18 cellular contexts compared by ENCODE assay signal in the genomic region with DNA sequence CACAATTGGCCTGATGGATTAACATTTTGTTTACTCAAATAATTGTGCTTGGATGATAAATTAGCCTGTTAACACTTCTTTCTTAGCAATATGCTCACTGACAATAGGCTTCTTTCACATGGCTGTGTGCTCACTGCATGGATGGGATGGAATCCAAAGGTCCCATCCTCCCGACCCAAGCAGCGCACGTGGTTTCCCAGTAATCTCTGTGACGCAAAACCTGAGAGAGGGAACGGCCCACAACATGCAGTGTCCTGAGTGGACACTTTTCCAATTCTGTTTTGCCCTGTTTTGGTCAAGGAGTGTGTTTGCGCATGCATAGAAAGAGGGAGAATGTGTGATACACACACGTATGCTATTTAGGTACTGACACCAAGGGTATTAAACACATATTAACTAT. TPM values are rescaled to one million over a fixed set of nuclear protein-coding genes. Genes with fewer than 3 reads are reported as not detected.
DNase-seq lines count a peak whose midpoint lies in the region; ATAC-seq and TF ChIP-seq lines count a peak whose summit lies in the region.
"Had no signal": no experiment of that assay in that cellular context is flagged by ENCODE, and none has a peak within 500 bp of the region (broad histone marks: within the 10 kb centered on the region; RNA-seq: fewer than 3 reads in every experiment).

No MANE protein-coding gene starts in this region.

- H3K4me1 ChIP-seq in left ventricle myocardium inferior (peaks cover 18% of the 10 kb centered on the region), MM.1S (ENCODE audit: low read length) (no peaks in the 10 kb centered on the region)

- H3K9ac ChIP-seq in MM.1S (ENCODE audit: low read length): no peak overlapping the region

- DNase-seq in Right ventricle myocardium superior (no peak), left ventricle myocardium inferior (no peak), globus pallidus (ENCODE audit: low spot score) (peak; percentile 82), omental fat pad (ENCODE audit: low spot score) (no peak), GM03348 (ENCODE audit: low spot score) (no peak), MM.1S (no peak), left colon (no peak)
- DNase-seq in stimulated activated CD4-positive, alpha-beta T cell treated with anti-CD3 and anti-CD28 coated beads, Interleukin-4, amount 100 ng/mL, for 24 hours: no peak
- DNase-seq: activated CD4-positive, alpha-beta T cell treated with anti-CD3 and anti-CD28 coated beads, Interleukin-2, amount 50 U/mL, for 48 hours; activated gamma-delta T cell; effector memory CD8-positive, alpha-beta T cell; glutamatergic neuron; left lung; NCI-H187 treated with DMSO at 0.1 percent for 48 hours; NCI-H774; SHP77 had no signal

- no peaks in the 10 kb centered on the region for H4K20me1 ChIP-seq in MM.1S (ENCODE audit: insufficient read depth, low read length)

- H2AFZ ChIP-seq in MM.1S (ENCODE audit: low read length): no peak overlapping the region

- H3K27ac ChIP-seq in left ventricle myocardium inferior (replicated peaks) (no peak overlapping the region), MM.1S (ENCODE audit: low read length) (no peak overlapping the region)
- H3K27ac ChIP-seq: left lung had no signal

- peaks cover 17% of the 10 kb centered on the region for H3K27me3 ChIP-seq in left ventricle myocardium inferior (ENCODE audit: low read depth)
- H3K27me3 ChIP-seq in MM.1S (replicated peaks; ENCODE audit: insufficient read depth, low read length): 0 out of 2 replicates have a peak, but pooled peaks cover 4% of the 10 kb centered on the region

- H3K9me3 ChIP-seq in left ventricle myocardium inferior (replicated peaks) (peaks cover 9% of the 10 kb centered on the region), MM.1S (replicated peaks; ENCODE audit: insufficient read depth, low read length) (no peaks in the 10 kb centered on the region)
- H3K9me3 ChIP-seq: left lung had no signal

- H3F3A ChIP-seq in MM.1S (ENCODE audit: insufficient read depth, low read length): no peaks in the 10 kb centered on the region

- no peaks in the 10 kb centered on the region for H3K79me2 ChIP-seq in MM.1S (ENCODE audit: low read length)

- H3K4me2 ChIP-seq in MM.1S (ENCODE audit: low read depth, low read length): no peak overlapping the region

- no peak overlapping the region for H3K4me3 ChIP-seq in left ventricle myocardium inferior
- no peak overlapping the region for H3K4me3 ChIP-seq in MM.1S (ENCODE audit: low read length)
- H3K4me3 ChIP-seq: left lung, skin epidermis had no signal

- peak; percentile 67 for ATAC-seq in Right ventricle myocardium superior (ENCODE audit: poor library complexity)
- ATAC-seq in omental fat pad (ENCODE audit: low FRiP score): peak; percentile 24
- no peak for ATAC-seq in left colon
- ATAC-seq: effector memory CD8-positive, alpha-beta T cell; left lung; natural killer cell treated with Interleukin-12 subunit alpha and Interleukin-12 subunit beta and Interleukin-15 and Interleukin-18, amount 100 ng/mL, for 72 hours had no signal

- intact Hi-C loops in Right ventricle myocardium superior (cut with DNase I): no loop called here
- intact Hi-C loops in left ventricle myocardium inferior (cut with micrococcal nuclease): no loop called here
- intact Hi-C loops in left colon (cut with DNase I, micrococcal nuclease): no loop called here

- TF ChIP-seq CTCF in left ventricle myocardium inferior (IDR thresholded peaks at IDR 0.05; ENCODE audit: borderline replicate concordance) (no peak), omental fat pad (IDR thresholded peaks at IDR 0.05) (no peak), MM.1S (IDR thresholded peaks at IDR 0.05; ENCODE audit: low read length) (no peak)

- H3K36me3 ChIP-seq in left ventricle myocardium inferior (no peaks in the 10 kb centered on the region), MM.1S (replicated peaks; ENCODE audit: insufficient read depth, low read length) (no peaks in the 10 kb centered on the region)
- H3K36me3 ChIP-seq: left lung had no signal

- no peaks in the 10 kb centered on the region for H3K9me2 ChIP-seq in MM.1S (replicated peaks; ENCODE audit: insufficient read depth, low read length)

RNA-seq across cellular contexts. Expression of a gene that starts 42.1 kb away (rescaled TPM):
- 1.6 TPM for total RNA-seq in Right ventricle myocardium superior
- 1.1 TPM for total RNA-seq in left ventricle myocardium inferior
- 1 to 10 TPM in 2 of 4 donors, under 1 TPM in 2; 0.28 to 2.8 (median 0.92) TPM for total RNA-seq in omental fat pad
- total RNA-seq in left colon: 1 to 10 TPM in 1 of 2 donors, under 1 TPM in 1; 0.47 to 2.7 TPM
